In genomic region chr2:213691351-213691750, GRCh38 we compare ENCODE assay signal across 18 cellular contexts.
DNase-seq lines count a peak whose midpoint lies in the region; ATAC-seq and TF ChIP-seq lines count a peak whose summit lies in the region.
"Had no signal": no experiment of that assay in that cellular context is flagged by ENCODE, and none has a peak within 500 bp of the region (broad histone marks: within the 10 kb centered on the region; RNA-seq: fewer than 3 reads in every experiment).

No MANE protein-coding gene starts in this region.

- DNase-seq in cardiac muscle cell (ENCODE audit: low read depth in 1 of 2, low spot score in 1 of 2) = no peak
- no peak for DNase-seq in left cardiac atrium
- DNase-seq in SW480 (ENCODE audit: low spot score) = peak; percentile 1
- no peak for DNase-seq in Karpas-422
- no peak for DNase-seq in left lung
- DNase-seq in NCI-H187 (lab: John Stamatoyannopoulos, UW) = no peak
- no peak for DNase-seq in stimulated activated naive CD4-positive, alpha-beta T cell treated with Interleukin-2 at 50 U/mL for 16 hours (lab: John Stamatoyannopoulos, UW)
- DNase-seq: 8988T; AML-193; Caco-2; CD8-positive, alpha-beta memory T cell; DMS53; GOT3; IMR-90; KBM-7 had no signal

- H3K9me2 ChIP-seq in Karpas-422 (replicated peaks; ENCODE audit: insufficient read depth, low read length) = no peaks in the 10 kb centered on the region

- H3K79me2 ChIP-seq in Karpas-422 (ENCODE audit: low read length) = no peaks in the 10 kb centered on the region

- H3K9me3 ChIP-seq in cardiac muscle cell (ENCODE audit: low read depth) = no peaks in the 10 kb centered on the region
- H3K9me3 ChIP-seq in Karpas-422 (ENCODE audit: low read length) = peaks cover 4% of the 10 kb centered on the region
- no peaks in the 10 kb centered on the region for H3K9me3 ChIP-seq in left lung
- H3K9me3 ChIP-seq: BLaER1, Caco-2 had no signal

- intact Hi-C loops in left cardiac atrium (cut with DNase I) (no loop called here), left lung (cut with DNase I) (no loop called here)

- H3K9ac ChIP-seq in Karpas-422 (ENCODE audit: low read length) = no peak overlapping the region
- H3K9ac ChIP-seq: BLaER1 had no signal

- TF ChIP-seq CTCF in cardiac muscle cell (IDR thresholded peaks at IDR 0.05; ENCODE audit: low read depth, low read length) (no peak), left lung (IDR thresholded peaks at IDR 0.05) (no peak)

- peaks cover 8% of the 10 kb centered on the region for H3K4me1 ChIP-seq in cardiac muscle cell (ENCODE audit: low read depth)
- peaks cover 3% of the 10 kb centered on the region for H3K4me1 ChIP-seq in Karpas-422 (ENCODE audit: low read length)
- H3K4me1 ChIP-seq in left lung = no peaks in the 10 kb centered on the region
- H3K4me1 ChIP-seq: BLaER1, Caco-2 had no signal

- H3K36me3 ChIP-seq in cardiac muscle cell (no peaks in the 10 kb centered on the region), Karpas-422 (ENCODE audit: insufficient read depth, low read length) (no peaks in the 10 kb centered on the region), left lung (no peaks in the 10 kb centered on the region)
- H3K36me3 ChIP-seq: BLaER1, HAP-1 had no signal

- H3K4me2 ChIP-seq in Karpas-422 (ENCODE audit: low read depth, low read length, poor library complexity, severe bottlenecking) = no peak overlapping the region
- H3K4me2 ChIP-seq: BLaER1 had no signal

- H4K20me1 ChIP-seq in Karpas-422 (ENCODE audit: insufficient read depth, low read depth, low read length) = no peaks in the 10 kb centered on the region
- H4K20me1 ChIP-seq: BLaER1 had no signal

- H3K4me3 ChIP-seq in cardiac muscle cell (no peak overlapping the region), Karpas-422 (ENCODE audit: low read length) (no peak overlapping the region), left lung (no peak overlapping the region)
- H3K4me3 ChIP-seq: BLaER1, HAP-1 had no signal

- no peak for ATAC-seq in left cardiac atrium
- ATAC-seq in HG02798 (IDR thresholded peaks at IDR 0.05; ENCODE audit: poor library complexity, unreplicated experiment) = peak; percentile 54
- ATAC-seq in left lung = no peak

- no peak overlapping the region for H2AFZ ChIP-seq in Karpas-422 (ENCODE audit: low read length)

- H3K27me3 ChIP-seq in cardiac muscle cell (no peaks in the 10 kb centered on the region), Karpas-422 (ENCODE audit: low read length) (no peaks in the 10 kb centered on the region), left lung (no peaks in the 10 kb centered on the region)
- H3K27me3 ChIP-seq: BLaER1 had no signal

- H3K27ac ChIP-seq in cardiac muscle cell = peak overlapping the region; percentile 40
- no peak overlapping the region for H3K27ac ChIP-seq in Karpas-422 (ENCODE audit: low read length)
- no peak overlapping the region for H3K27ac ChIP-seq in left lung
- H3K27ac ChIP-seq: BLaER1 had no signal
